1 cellular context compared by ENCODE assay signal in genomic region chr6:32174416-32174815, GRCh38.
TF ChIP-seq lines count a peak whose summit lies in the region.

No MANE protein-coding gene starts in this region.

TF ChIP-seq in WTC11, 78 proteins besides CTCF, POLR2A, EP300 and RAD21 (continued from another document):
- TF ChIP-seq, protein P1, sequence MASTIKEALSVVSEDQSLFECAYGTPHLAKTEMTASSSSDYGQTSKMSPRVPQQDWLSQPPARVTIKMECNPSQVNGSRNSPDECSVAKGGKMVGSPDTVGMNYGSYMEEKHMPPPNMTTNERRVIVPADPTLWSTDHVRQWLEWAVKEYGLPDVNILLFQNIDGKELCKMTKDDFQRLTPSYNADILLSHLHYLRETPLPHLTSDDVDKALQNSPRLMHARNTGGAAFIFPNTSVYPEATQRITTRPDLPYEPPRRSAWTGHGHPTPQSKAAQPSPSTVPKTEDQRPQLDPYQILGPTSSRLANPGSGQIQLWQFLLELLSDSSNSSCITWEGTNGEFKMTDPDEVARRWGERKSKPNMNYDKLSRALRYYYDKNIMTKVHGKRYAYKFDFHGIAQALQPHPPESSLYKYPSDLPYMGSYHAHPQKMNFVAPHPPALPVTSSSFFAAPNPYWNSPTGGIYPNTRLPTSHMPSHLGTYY (CRISPR knock-in tag; IDR thresholded peaks at IDR 0.05) = no peak
